In genomic region chr10:66629976-66630375, GRCh38 we compare ENCODE assay signal across 18 cellular contexts.
A peak's percentile ranks its signal among the peaks of the same experiment; 100 is the strongest.
DNase-seq lines count a peak whose midpoint lies in the region; ATAC-seq and TF ChIP-seq lines count a peak whose summit lies in the region.
"Had no signal": no experiment of that assay in that cellular context is flagged by ENCODE, and none has a peak within 500 bp of the region (broad histone marks: within the 10 kb centered on the region; RNA-seq: fewer than 3 reads in every experiment).

No MANE protein-coding gene starts in this region.

- in situ Hi-C loops in mammary epithelial cell (cut with MboI; ENCODE audit: low sequenced_read_pairs in 2 of 2), result no loop called here

- no peaks in the 10 kb centered on the region for H4K20me1 ChIP-seq in mammary epithelial cell (ENCODE audit: insufficient read depth, low read length)

- TF ChIP-seq POLR2A in breast epithelium (IDR thresholded peaks at IDR 0.05), result no peak

- no peaks in the 10 kb centered on the region for H3K79me2 ChIP-seq in mammary epithelial cell (ENCODE audit: insufficient read depth, low read length)

- no peak overlapping the region for H3K9ac ChIP-seq in mammary epithelial cell (ENCODE audit: insufficient read depth, low read length)

- CTCF ChIA-PET in mammary epithelial cell (lab: Charles Lee; ENCODE audit: low non-redundant PET), result no interaction called here

- peak; percentile 42 for DNase-seq in mammary epithelial cell
- DNase-seq in breast epithelium (ENCODE audit: low spot score in 2 of 2), result no peak
- DNase-seq in amniotic epithelial cell (ENCODE audit: low read depth), result peak; percentile 24
- DNase-seq in iris pigment epithelial cell (ENCODE audit: low read depth), result peak; percentile 62
- no peak for DNase-seq in COLO668 (lab: John Stamatoyannopoulos, UW; ENCODE audit: unreplicated experiment)
- DNase-seq: DMS153; H7; NCI-H1105; NCI-H2081 treated with DMSO at 0.1 percent for 48 hours; NCI-H510A; NCI-H748 treated with DMSO at 0.1 percent for 48 hours; NK-92 treated with Interleukin-12 subunit alpha and Interleukin-12 subunit beta, amount 100 ng/mL, for 24 hours; SHP77 had no signal

- no peaks in the 10 kb centered on the region for H3K9me3 ChIP-seq in mammary epithelial cell (replicated peaks; ENCODE audit: insufficient read depth, low read length)
- no peaks in the 10 kb centered on the region for H3K9me3 ChIP-seq in breast epithelium

- no peak overlapping the region for H2AFZ ChIP-seq in mammary epithelial cell (ENCODE audit: low read depth, low read length)

- H3K27me3 ChIP-seq in mammary epithelial cell (ENCODE audit: insufficient read depth, low read length) (no peaks in the 10 kb centered on the region), breast epithelium (no peaks in the 10 kb centered on the region)

- BruUV-seq in mammary epithelial cell (replicated peaks; lab: Mats Ljungman, UMichigan), result no TSS peak

- ATAC-seq in GM19324 (IDR thresholded peaks at IDR 0.05; ENCODE audit: low FRiP score, unreplicated experiment) (no peak), HG03025 (IDR thresholded peaks at IDR 0.05; ENCODE audit: low FRiP score, unreplicated experiment) (no peak), HG03469 (IDR thresholded peaks at IDR 0.05; ENCODE audit: unreplicated experiment) (no peak)

- no peak for TF ChIP-seq CTCF in mammary epithelial cell (conservative IDR thresholded peaks at IDR 0.05 in 1 of 2, IDR thresholded peaks at IDR 0.05 in 1 of 2; ENCODE audit: extremely low read depth in 1 of 2, insufficient read depth in 1 of 2, low read depth in 1 of 2, low read length in 2 of 2)
- TF ChIP-seq CTCF in breast epithelium (IDR thresholded peaks at IDR 0.05), result no peak

- H3K4me1 ChIP-seq in mammary epithelial cell (ENCODE audit: insufficient read depth, low read length) (peaks cover 13% of the 10 kb centered on the region), breast epithelium (no peaks in the 10 kb centered on the region)

- H3K4me3 ChIP-seq in mammary epithelial cell (replicated peaks in 1 of 3; ENCODE audit: insufficient read depth in 1 of 3, low read depth in 2 of 3, low read length in 3 of 3) (no peak overlapping the region), breast epithelium (no peak overlapping the region)
- H3K4me3 ChIP-seq: SK-N-MC had no signal

- H3K27ac ChIP-seq in mammary epithelial cell (ENCODE audit: insufficient read depth, low read depth, low read length) (no peak overlapping the region), breast epithelium (no peak overlapping the region)
- H3K27ac ChIP-seq: 22Rv1, SK-N-MC had no signal

- H3K36me3 ChIP-seq in mammary epithelial cell (ENCODE audit: insufficient read depth, low read length) (no peaks in the 10 kb centered on the region), breast epithelium (no peaks in the 10 kb centered on the region)

- peak overlapping the region; percentile 8 for H3K4me2 ChIP-seq in mammary epithelial cell (ENCODE audit: insufficient read depth, low read depth, low read length)

- intact Hi-C loops in mammary epithelial cell (cut with micrococcal nuclease), result loop anchor here (5.0 to 10.0 kb wide), 4 partner anchors 205 to 445 kb away; partner anchors contain the start of gene LRRTM3
- intact Hi-C loops in breast epithelium (cut with DNase I; ENCODE audit: low total_unique reads), result no loop called here

- dilution Hi-C loops in mammary epithelial cell (cut with HindIII; ENCODE audit: low sequenced_read_pairs), result no loop called here

Comparison
In these comparisons a context has a peak if more than half of its experiments do, and no peak if none do; other contexts are left out.
1. DNase-seq: peak in mammary epithelial cell (single experiment), amniotic epithelial cell (single experiment) and iris pigment epithelial cell (single experiment); none in breast epithelium (0 of 2) and COLO668 (single experiment).